ENCODE assay signal across 8 cellular contexts in the genomic region with DNA sequence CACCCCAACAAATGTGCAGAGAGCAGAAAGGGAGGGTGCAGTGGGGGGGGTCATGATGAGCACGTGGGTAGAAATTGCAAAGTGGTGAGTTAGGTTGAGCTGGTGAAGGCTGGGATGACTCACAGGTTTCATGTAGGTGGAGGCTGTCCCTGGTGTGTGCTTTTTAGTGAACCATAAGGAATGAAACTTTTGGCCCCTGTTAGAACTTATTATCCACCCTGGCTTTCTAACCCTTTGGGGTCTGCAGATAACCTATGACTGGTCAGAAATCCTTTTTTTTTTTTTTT. TPM values are rescaled to one million over a fixed set of nuclear protein-coding genes. Genes with fewer than 3 reads are reported as not detected.
A peak's percentile ranks its signal among the peaks of the same experiment; 100 is the strongest.
DNase-seq lines count a peak whose midpoint lies in the region; ATAC-seq and TF ChIP-seq lines count a peak whose summit lies in the region.

No MANE protein-coding gene starts in this region.

- no peak for TF ChIP-seq CTCF in choroid plexus epithelial cell (conservative IDR thresholded peaks at IDR 0.05; ENCODE audit: low read depth, low read length)

- H3K9me3 ChIP-seq in skeletal muscle tissue (ENCODE audit: control insufficient read depth in 3 of 3, low read length in 3 of 3) = no peaks in the 10 kb centered on the region

- DNase-seq in GM19240 (ENCODE audit: insufficient read length, low spot score) = peak; percentile 41
- DNase-seq in RPMI8226 = peak; percentile 80
- DNase-seq in choroid plexus epithelial cell (ENCODE audit: low read depth) = peak; percentile 86
- DNase-seq in HuH-7 (ENCODE audit: low spot score) = no peak
- no peak for DNase-seq in DMS79 (lab: John Stamatoyannopoulos, UW)
- no peak for DNase-seq in G401 (ENCODE audit: low spot score)

- H3K9ac ChIP-seq in skeletal muscle tissue (ENCODE audit: low read depth in 1 of 3, low read length in 3 of 3) = no peak overlapping the region

- peaks cover 0 to 7% (median 1%) of the 10 kb centered on the region in 3 donors for H3K36me3 ChIP-seq in skeletal muscle tissue (ENCODE audit: control insufficient read depth in 3 of 3, insufficient read depth in 3 of 3, low read length in 3 of 3)

- H3K4me3 ChIP-seq in choroid plexus epithelial cell (ENCODE audit: low read depth, low read length) (no peak overlapping the region), skeletal muscle tissue (ENCODE audit: low read length in 3 of 3) (no peak overlapping the region)

- peaks cover 6 to 41% (median 14%) of the 10 kb centered on the region in 3 donors for H3K4me1 ChIP-seq in skeletal muscle tissue (ENCODE audit: control insufficient read depth in 3 of 3, insufficient read depth in 3 of 3, low read length in 3 of 3)

- peak overlapping the region; percentile 71 for H3K27ac ChIP-seq in skeletal muscle tissue (ENCODE audit: low read depth, low read length)

- in situ Hi-C loops in G401 (cut with HindIII; ENCODE audit: low sequenced_read_pairs) = no loop called here

- H3K27me3 ChIP-seq in skeletal muscle tissue (ENCODE audit: control insufficient read depth in 3 of 3, insufficient read depth in 3 of 3, low read length in 3 of 3) = no peaks in the 10 kb centered on the region

- ATAC-seq in HG03135 (IDR thresholded peaks at IDR 0.05; ENCODE audit: unreplicated experiment) = no peak

RNA-seq across cellular contexts. Expression of a gene that starts 46.9 kb away (rescaled TPM):
- 6.8 TPM for total RNA-seq in skeletal muscle tissue
- total RNA-seq in G401 (2014; rRNA removed; shearing (Covaris generic)) = 4.0 and 4.1 TPM in 2 replicates

Comparison
In these comparisons a context has a peak if more than half of its experiments do, and no peak if none do; other contexts are left out.
1. DNase-seq: peak in GM19240 (single experiment), RPMI8226 (single experiment) and choroid plexus epithelial cell (single experiment); none in HuH-7 (single experiment), DMS79 (single experiment) and G401 (single experiment).